ENCODE assay signal across 8 cellular contexts in genomic region chr9:134738869-134739659, GRCh38.
DNase-seq lines count a peak whose midpoint lies in the region; ATAC-seq, FAIRE-seq and TF ChIP-seq lines count a peak whose summit lies in the region.

No MANE protein-coding gene starts in this region.

- H3K27me3 Mint-ChIP-seq in Caco-2 (ENCODE audit: insufficient read depth, unreplicated experiment) (peaks cover 17% of the 10 kb centered on the region), T-helper 17 cell (peaks cover 16% of the 10 kb centered on the region)

- no peak overlapping the region for H3K27ac ChIP-seq in mammary epithelial cell (ENCODE audit: insufficient read depth, low read depth, low read length)

- intact Hi-C loops in Caco-2 (cut with micrococcal nuclease; ENCODE audit: unreplicated experiment) (loop anchor here (1.0 kb wide), 1 partner anchor 41 kb away; no protein-coding TSS in a partner anchor), mammary epithelial cell (cut with micrococcal nuclease) (loop anchor here (1.0 to 2.0 kb wide), 2 partner anchors 41 to 568 kb away; no protein-coding TSS in a partner anchor)

- FAIRE-seq in HTR-8/SVneo (lab: Jason Lieb, UNC) = peak; percentile 31

- POLR2A ChIA-PET in Caco-2 (lab: Charles Lee) = no interaction called here

- no TSS peak for BruUV-seq in Caco-2 (replicated peaks; lab: Mats Ljungman, UMichigan)
- no TSS peak for BruUV-seq in mammary epithelial cell (replicated peaks; lab: Mats Ljungman, UMichigan)

- no peak overlapping the region for H3K9ac ChIP-seq in mammary epithelial cell (ENCODE audit: insufficient read depth, low read length)

- TF ChIP-seq CTCF in Caco-2 (IDR thresholded peaks at IDR 0.05; ENCODE audit: insufficient read depth in 1 of 2, low read depth in 1 of 2, low read length in 1 of 2, severe bottlenecking in 1 of 2, unreplicated experiment in 1 of 2) = peak; percentile 90 to 93
- TF ChIP-seq CTCF in mammary epithelial cell (conservative IDR thresholded peaks at IDR 0.05 in 1 of 2, IDR thresholded peaks at IDR 0.05 in 1 of 2; ENCODE audit: extremely low read depth in 1 of 2, insufficient read depth in 1 of 2, low read depth in 1 of 2, low read length in 2 of 2) = peak; percentile 26 to 60

- DNase-seq in Caco-2 (peak; percentile 72 to 79), HTR-8/SVneo (ENCODE audit: insufficient read length, low spot score) (peak; percentile 70), T-helper 17 cell (peak in 2 of 3 donors; percentile 16 to 23), mammary epithelial cell (peak; percentile 23), kidney tubule cell (ENCODE audit: low spot score) (peak; percentile 47)
- DNase-seq in stimulated activated CD4-positive, alpha-beta T cell treated with anti-CD3 and anti-CD28 coated beads, Interleukin-4, amount 100 ng/mL, for 4 hours = peak; percentile 7 to 45

- H3K4me1 ChIP-seq in Caco-2 (no peaks in the 10 kb centered on the region), mammary epithelial cell (ENCODE audit: insufficient read depth, low read length) (no peaks in the 10 kb centered on the region)

- no peaks in the 10 kb centered on the region for H3K36me3 Mint-ChIP-seq in Caco-2 (ENCODE audit: insufficient read depth, unreplicated experiment)
- H3K36me3 Mint-ChIP-seq in T-helper 17 cell (ENCODE audit: low read depth) = peaks cover 2% of the 10 kb centered on the region

- no peaks in the 10 kb centered on the region for H3K9me3 Mint-ChIP-seq in Caco-2 (ENCODE audit: unreplicated experiment)

- H3K4me3 Mint-ChIP-seq in Caco-2 (ENCODE audit: unreplicated experiment) (no peak overlapping the region), T-helper 17 cell (no peak overlapping the region)

- in situ Hi-C loops in mammary epithelial cell (cut with MboI; ENCODE audit: low sequenced_read_pairs in 2 of 2) = no loop called here

- dilution Hi-C loops in mammary epithelial cell (cut with HindIII; ENCODE audit: low sequenced_read_pairs) = no loop called here

- H3K36me3 ChIP-seq in Caco-2 (ENCODE audit: control insufficient read depth, insufficient read depth, low read length) (no peaks in the 10 kb centered on the region), mammary epithelial cell (ENCODE audit: insufficient read depth, low read length) (no peaks in the 10 kb centered on the region)

- CTCF ChIA-PET in Caco-2 (lab: Charles Lee) (interaction anchor here (0.7 to 3.3 kb wide), 6 partner anchors 22 to 289 kb away, joined by 3 to 16 read pairs (median 4); no protein-coding TSS in a partner anchor), mammary epithelial cell (lab: Charles Lee; ENCODE audit: low non-redundant PET) (interaction anchor here (0.6 to 0.7 kb wide), 2 partner anchors 171 to 339 kb away, joined by 3 to 4 read pairs; no protein-coding TSS in a partner anchor)

- WGBS in mammary epithelial cell (ENCODE audit: low coverage, missing lambda C conversion rate) = 21% methylated on average over 17 of the region's 31 CpGs

- H3K9me3 ChIP-seq in Caco-2 (no peaks in the 10 kb centered on the region), T-helper 17 cell (ENCODE audit: control insufficient read depth, low read length, poor library complexity, severe bottlenecking) (no peaks in the 10 kb centered on the region), mammary epithelial cell (replicated peaks; ENCODE audit: insufficient read depth, low read length) (peaks cover 23% of the 10 kb centered on the region)

- no peak overlapping the region for H3K27ac Mint-ChIP-seq in Caco-2 (ENCODE audit: unreplicated experiment)
- no peak overlapping the region for H3K27ac Mint-ChIP-seq in T-helper 17 cell

- ATAC-seq in T-helper 17 cell = no peak
- ATAC-seq in HG03469 (IDR thresholded peaks at IDR 0.05; ENCODE audit: unreplicated experiment) = no peak
- ATAC-seq in HG02623 (IDR thresholded peaks at IDR 0.05; ENCODE audit: unreplicated experiment) = no peak

- H3K4me3 ChIP-seq in Caco-2 (ENCODE audit: low read depth, low read length) = no peak overlapping the region
- no peak overlapping the region for H3K4me3 ChIP-seq in mammary epithelial cell (replicated peaks in 1 of 3; ENCODE audit: insufficient read depth in 1 of 3, low read depth in 2 of 3, low read length in 3 of 3)

- H3K4me2 ChIP-seq in mammary epithelial cell (ENCODE audit: insufficient read depth, low read depth, low read length) = no peak overlapping the region

- H3K4me1 Mint-ChIP-seq in Caco-2 (ENCODE audit: low read depth, unreplicated experiment) (no peaks in the 10 kb centered on the region), T-helper 17 cell (peaks cover 2% of the 10 kb centered on the region)

- H3K79me2 ChIP-seq in mammary epithelial cell (ENCODE audit: insufficient read depth, low read length) = no peaks in the 10 kb centered on the region

- H4K20me1 ChIP-seq in mammary epithelial cell (ENCODE audit: insufficient read depth, low read length) = no peaks in the 10 kb centered on the region

- no peak overlapping the region for H2AFZ ChIP-seq in mammary epithelial cell (ENCODE audit: low read depth, low read length)

- H3K27me3 ChIP-seq in Caco-2 (replicated peaks; ENCODE audit: control insufficient read depth, insufficient read depth, low read length) (no peaks in the 10 kb centered on the region), mammary epithelial cell (ENCODE audit: insufficient read depth, low read length) (no peaks in the 10 kb centered on the region)

Comparison
In these comparisons a context has a peak if more than half of its experiments do, and no peak if none do; other contexts are left out.
1. DNase-seq: peak in every context shown above with its lines; median percentile 76 in Caco-2; 70 in HTR-8/SVneo; 47 in kidney tubule cell; 26 in stimulated activated CD4-positive, alpha-beta T cell treated with anti-CD3 and anti-CD28 coated beads, Interleukin-4, amount 100 ng/mL, for 4 hours; 23 in mammary epithelial cell; 20 in T-helper 17 cell.